In the genomic region with DNA sequence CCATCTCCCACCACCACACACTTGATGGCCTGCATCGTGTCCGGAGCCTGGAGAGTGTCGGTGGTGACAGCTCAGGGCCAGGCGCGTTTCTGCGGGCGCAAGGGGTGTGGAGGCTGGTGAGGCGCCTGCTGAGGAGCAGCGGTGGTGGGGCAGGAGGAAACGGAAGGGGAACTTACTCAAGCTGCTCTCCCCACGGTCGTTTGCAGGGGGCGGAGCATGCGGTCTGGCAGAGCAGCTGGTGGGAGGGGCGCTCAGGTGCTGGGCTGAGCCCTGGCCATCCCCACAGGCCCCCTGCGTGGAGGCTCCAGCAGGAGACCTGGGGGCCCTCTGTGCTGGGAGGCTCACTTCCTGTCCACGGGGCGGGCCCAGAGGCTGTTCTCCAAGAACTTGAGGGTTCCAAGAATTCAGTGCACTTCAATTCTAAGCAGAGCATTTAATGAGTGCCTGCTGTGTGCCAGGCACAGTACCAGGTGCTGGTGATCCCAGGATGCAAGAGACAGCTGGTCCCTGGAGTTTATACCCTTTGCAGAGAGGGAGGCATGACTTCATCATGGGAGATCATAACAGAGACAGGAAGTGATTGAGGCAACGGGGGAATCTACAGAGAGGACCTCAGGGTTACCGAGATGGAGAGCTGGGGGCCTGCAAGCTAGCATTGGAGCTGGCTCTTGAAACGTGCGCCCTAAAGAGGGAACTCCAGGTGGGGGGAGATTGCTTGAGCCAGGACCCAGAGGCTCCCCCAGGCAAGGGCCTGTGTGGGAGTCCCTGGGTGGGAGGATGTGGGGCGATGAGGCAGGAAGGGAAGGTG, we compare ENCODE assay signal across 9 cellular contexts. TPM values are rescaled to one million over a fixed set of nuclear protein-coding genes. Genes with fewer than 3 reads are reported as not detected.
DNase-seq lines count a peak whose midpoint lies in the region; ATAC-seq and TF ChIP-seq lines count a peak whose summit lies in the region.
"Had no signal": no experiment of that assay in that cellular context is flagged by ENCODE, and none has a peak within 500 bp of the region (broad histone marks: within the 10 kb centered on the region; RNA-seq: fewer than 3 reads in every experiment).

A gene (minus strand): TSS at position 156 of the 808 bp plus-strand sequence. CDS start 121 bp downstream, at position 35.

- H3K27ac ChIP-seq in gastrocnemius medialis, result no peak within 1 kb of the TSS

- peak; percentile 49 for ATAC-seq in GM18511 (IDR thresholded peaks at IDR 0.05; ENCODE audit: unreplicated experiment)
- ATAC-seq in HG02943 (IDR thresholded peaks at IDR 0.05; ENCODE audit: low read depth, unreplicated experiment), result peak; percentile 45
- ATAC-seq in Right ventricle myocardium inferior, result peak; percentile 61
- ATAC-seq in gastrocnemius medialis, result no peak

- peak; percentile 82 for DNase-seq in activated T-helper 2 cell treated with anti-CD3 and anti-CD28 coated beads, Interferon-gamma antibody, Interleukin-2, Interleukin-4, amounts not matched to agents 10 μg/mL and 5 μg/mL and 100 μg/mL, durations not matched to agents 14 hours and 24 hours and 36 hours (ENCODE audit: low spot score)
- peak; percentile 94 for DNase-seq in Right ventricle myocardium inferior (ENCODE audit: missing footprints)
- peak; percentile 22 to 41 for DNase-seq in gastrocnemius medialis
- DNase-seq in cortex of kidney (lab: John Stamatoyannopoulos, UW), result no peak
- no peak for DNase-seq in cerebellar nuclear complex (lab: John Stamatoyannopoulos, UW)

- no peak for TF ChIP-seq CTCF in gastrocnemius medialis (IDR thresholded peaks at IDR 0.05 in 4 of 5, conservative IDR thresholded peaks at IDR 0.05 in 1 of 5)

- H3K27ac Mint-ChIP-seq in activated T-helper 2 cell treated with anti-CD3 and anti-CD28 coated beads, Interferon-gamma antibody, Interleukin-2, Interleukin-4, amounts not matched to agents 10 μg/mL and 5 μg/mL and 100 μg/mL, durations not matched to agents 14 hours and 24 hours and 36 hours, result peak within 1 kb of the TSS; percentile 94
- H3K27ac Mint-ChIP-seq: nephron had no signal

- no peaks in the 10 kb centered on the region for H3K27me3 Mint-ChIP-seq in activated T-helper 2 cell treated with anti-CD3 and anti-CD28 coated beads, Interferon-gamma antibody, Interleukin-2, Interleukin-4, amounts not matched to agents 10 μg/mL and 5 μg/mL and 100 μg/mL, durations not matched to agents 14 hours and 24 hours and 36 hours (ENCODE audit: low read depth)

- H3K4me1 Mint-ChIP-seq in activated T-helper 2 cell treated with anti-CD3 and anti-CD28 coated beads, Interferon-gamma antibody, Interleukin-2, Interleukin-4, amounts not matched to agents 10 μg/mL and 5 μg/mL and 100 μg/mL, durations not matched to agents 14 hours and 24 hours and 36 hours (ENCODE audit: low read depth), result peaks cover 37% of the 10 kb centered on the region
- H3K4me1 Mint-ChIP-seq: nephron had no signal

- peaks cover 40% of the 10 kb centered on the region for H3K36me3 Mint-ChIP-seq in activated T-helper 2 cell treated with anti-CD3 and anti-CD28 coated beads, Interferon-gamma antibody, Interleukin-2, Interleukin-4, amounts not matched to agents 10 μg/mL and 5 μg/mL and 100 μg/mL, durations not matched to agents 14 hours and 24 hours and 36 hours (ENCODE audit: low read depth)

- no peaks in the 10 kb centered on the region for H3K9me3 Mint-ChIP-seq in activated T-helper 2 cell treated with anti-CD3 and anti-CD28 coated beads, Interferon-gamma antibody, Interleukin-2, Interleukin-4, amounts not matched to agents 10 μg/mL and 5 μg/mL and 100 μg/mL, durations not matched to agents 14 hours and 24 hours and 36 hours
- H3K9me3 Mint-ChIP-seq: nephron had no signal

- TF ChIP-seq POLR2A in Raji (IDR thresholded peaks at IDR 0.05; ENCODE audit: insufficient read depth, low read depth, low read length) (peak; percentile 97), gastrocnemius medialis (IDR thresholded peaks at IDR 0.05) (no peak)

- intact Hi-C loops in activated T-helper 2 cell treated with anti-CD3 and anti-CD28 coated beads, Interferon-gamma antibody, Interleukin-2, Interleukin-4, amounts not matched to agents 10 μg/mL and 5 μg/mL and 100 μg/mL, durations not matched to agents 14 hours and 24 hours and 36 hours (cut with micrococcal nuclease), result no loop called here
- intact Hi-C loops in Right ventricle myocardium inferior (cut with DNase I), result no loop called here
- intact Hi-C loops in gastrocnemius medialis (cut with DNase I; ENCODE audit: low total_unique reads), result no loop called here

- peaks cover 14 to 39% (median 23%) of the 10 kb centered on the region in 3 donors for H3K27me3 ChIP-seq in gastrocnemius medialis

- peak within 1 kb of the TSS in 1 of 4 donors; percentile 30 for H3K4me3 ChIP-seq in gastrocnemius medialis

- H3K4me3 Mint-ChIP-seq in activated T-helper 2 cell treated with anti-CD3 and anti-CD28 coated beads, Interferon-gamma antibody, Interleukin-2, Interleukin-4, amounts not matched to agents 10 μg/mL and 5 μg/mL and 100 μg/mL, durations not matched to agents 14 hours and 24 hours and 36 hours (ENCODE audit: low read depth), result peak within 1 kb of the TSS; percentile 96

- H3K36me3 ChIP-seq in gastrocnemius medialis, result no peaks in the 10 kb centered on the region

- H3K9me3 ChIP-seq in gastrocnemius medialis, result no peaks in the 10 kb centered on the region

- H3K4me1 ChIP-seq in gastrocnemius medialis, result no peaks in the 10 kb centered on the region

- in situ Hi-C loops in gastrocnemius medialis (cut with MboI; ENCODE audit: low sequenced_read_pairs in 4 of 4), result no loop called here

RNA-seq across cellular contexts. Expression of the gene that starts here (rescaled TPM):
- total RNA-seq in activated T-helper 2 cell treated with anti-CD3 and anti-CD28 coated beads, Interferon-gamma antibody, Interleukin-2, Interleukin-4, amounts not matched to agents 10 μg/mL and 5 μg/mL and 100 μg/mL, durations not matched to agents 14 hours and 24 hours and 36 hours, result 499 and 506 TPM in 2 replicates
- total RNA-seq in Right ventricle myocardium inferior, result 6.9 TPM
- total RNA-seq in gastrocnemius medialis, result 1 to 10 TPM in 3 of 4 donors, not detected in 1; 1.9 to 3.7 (median 3.5) TPM

Comparison
In these comparisons a context has a peak if more than half of its experiments do, and no peak if none do; other contexts are left out.
1. RNA of the gene that starts here (total RNA-seq): 499 to 506 TPM in activated T-helper 2 cell treated with anti-CD3 and anti-CD28 coated beads, Interferon-gamma antibody, Interleukin-2, Interleukin-4, amounts not matched to agents 10 μg/mL and 5 μg/mL and 100 μg/mL, durations not matched to agents 14 hours and 24 hours and 36 hours; 6.9 TPM in Right ventricle myocardium inferior (single experiment) and 1.9 to 3.7 TPM in gastrocnemius medialis; every median in the first group is over 10 times any median in the second.
2. ATAC-seq: peak in GM18511 (single experiment), HG02943 (single experiment) and Right ventricle myocardium inferior (single experiment); none in gastrocnemius medialis (0 of 2).
3. DNase-seq: peak in activated T-helper 2 cell treated with anti-CD3 and anti-CD28 coated beads, Interferon-gamma antibody, Interleukin-2, Interleukin-4, amounts not matched to agents 10 μg/mL and 5 μg/mL and 100 μg/mL, durations not matched to agents 14 hours and 24 hours and 36 hours (single experiment), Right ventricle myocardium inferior (single experiment) and gastrocnemius medialis (2 of 2); none in cortex of kidney (single experiment) and cerebellar nuclear complex (0 of 2).